In the genomic region with DNA sequence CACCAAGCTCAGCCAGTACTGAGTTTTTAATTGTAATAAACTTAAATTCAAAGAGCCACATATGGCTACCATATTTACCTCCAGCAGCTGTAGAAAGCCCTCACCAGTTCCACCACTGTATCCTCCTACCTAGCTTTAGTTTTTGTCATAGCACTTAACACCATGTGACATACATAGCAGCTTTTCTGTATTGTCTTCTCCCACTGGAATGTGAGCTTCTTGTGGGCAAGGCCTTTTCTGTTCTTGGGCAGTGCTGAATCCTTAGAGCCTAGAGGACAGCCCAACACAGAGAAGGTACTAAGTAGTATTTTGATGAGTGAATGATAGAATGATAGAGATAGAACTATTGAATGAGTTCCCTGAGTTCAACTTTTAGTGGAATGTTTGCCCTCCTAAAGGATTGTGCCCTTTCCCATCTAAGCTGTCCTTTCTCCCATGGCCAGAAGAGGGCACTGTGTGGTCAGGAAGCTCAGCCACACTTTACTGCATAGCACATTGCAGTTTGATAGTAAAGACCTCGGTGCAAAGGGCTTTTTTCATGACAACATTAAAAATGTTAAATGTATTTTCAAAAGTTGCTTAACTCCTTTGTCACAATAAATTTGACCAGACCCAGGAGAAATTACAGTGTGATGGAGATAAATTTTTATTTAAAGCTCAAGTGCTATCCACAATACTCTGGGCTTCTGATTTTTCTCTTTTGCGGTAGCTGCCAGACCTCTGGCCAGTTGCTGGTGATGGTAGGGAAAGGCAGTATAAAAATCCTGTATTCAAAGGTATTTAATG, we compare ENCODE assay signal across 8 cellular contexts.
A peak's percentile ranks its signal among the peaks of the same experiment; 100 is the strongest.
DNase-seq lines count a peak whose midpoint lies in the region; ATAC-seq, FAIRE-seq and TF ChIP-seq lines count a peak whose summit lies in the region.

No MANE protein-coding gene starts in this region.

- peak; percentile 26 for DNase-seq in CMK (ENCODE audit: low read depth)
- DNase-seq in HuH-7 (ENCODE audit: low spot score) = peak; percentile 64
- peak; percentile 39 for DNase-seq in RCC 7860 (ENCODE audit: low spot score)
- peak; percentile 55 to 61 for DNase-seq in activated T-cell treated with anti-CD3 and anti-CD28 coated beads, Interleukin-2, amount 50 U/mL, for 72 hours
- DNase-seq in fibroblast of the aortic adventitia (ENCODE audit: low read depth) = peak; percentile 68
- peak; percentile 51 to 85 for DNase-seq in tibial nerve (ENCODE audit: low spot score in 2 of 2)

- ATAC-seq in GM19452 (IDR thresholded peaks at IDR 0.05; ENCODE audit: unreplicated experiment) = peak; percentile 87
- ATAC-seq in activated T-cell treated with anti-CD3 and anti-CD28 coated beads, Interleukin-2, amount 50 U/mL, for 72 hours (replicated peaks in 1 of 2) = peak; percentile 77 to 82

- H3K27ac ChIP-seq in neutrophil (peak overlapping the region; percentile 47), tibial nerve (peak overlapping the region in 2 of 4 donors; percentile 63 to 71)

- no peaks in the 10 kb centered on the region for H3K4me1 ChIP-seq in neutrophil (ENCODE audit: control insufficient read depth in 1 of 2, insufficient read depth in 1 of 2, low read depth in 1 of 2, low read length in 1 of 2)
- peaks cover 0 to 10% (median 0%) of the 10 kb centered on the region in 4 donors for H3K4me1 ChIP-seq in tibial nerve

- TF ChIP-seq CTCF in fibroblast of the aortic adventitia (IDR thresholded peaks at IDR 0.05; ENCODE audit: insufficient read depth, low read length) (peak; percentile 97), neutrophil (IDR thresholded peaks at IDR 0.05) (peak; percentile 85), tibial nerve (IDR thresholded peaks at IDR 0.05) (peak; percentile 77 to 93 (median 87))

- H3K36me3 ChIP-seq in neutrophil (peaks cover 89% of the 10 kb centered on the region), tibial nerve (peaks cover 0 to 81% (median 3%) of the 10 kb centered on the region in 3 donors)

- no peaks in the 10 kb centered on the region for H3K9me3 Mint-ChIP-seq in activated T-cell treated with anti-CD3 and anti-CD28 coated beads, Interleukin-2, amount 50 U/mL, for 72 hours

- no peak overlapping the region for H3K4me3 Mint-ChIP-seq in activated T-cell treated with anti-CD3 and anti-CD28 coated beads, Interleukin-2, amount 50 U/mL, for 72 hours

- H3K36me3 Mint-ChIP-seq in activated T-cell treated with anti-CD3 and anti-CD28 coated beads, Interleukin-2, amount 50 U/mL, for 72 hours (ENCODE audit: insufficient read depth in 2 of 2) = no peaks in the 10 kb centered on the region

- no peaks in the 10 kb centered on the region for H3K27me3 Mint-ChIP-seq in activated T-cell treated with anti-CD3 and anti-CD28 coated beads, Interleukin-2, amount 50 U/mL, for 72 hours (ENCODE audit: low read depth)

- H3K27me3 ChIP-seq in neutrophil (no peaks in the 10 kb centered on the region), tibial nerve (no peaks in the 10 kb centered on the region)

- H3K9me3 ChIP-seq in neutrophil (no peaks in the 10 kb centered on the region), tibial nerve (no peaks in the 10 kb centered on the region)

- no peak overlapping the region for H3K4me3 ChIP-seq in fibroblast of the aortic adventitia (ENCODE audit: low read depth, low read length)
- no peak overlapping the region for H3K4me3 ChIP-seq in neutrophil (ENCODE audit: low read depth in 1 of 2, low read length in 1 of 2)
- no peak overlapping the region for H3K4me3 ChIP-seq in tibial nerve

- H3K4me1 Mint-ChIP-seq in activated T-cell treated with anti-CD3 and anti-CD28 coated beads, Interleukin-2, amount 50 U/mL, for 72 hours (ENCODE audit: low read depth) = peaks cover 5% of the 10 kb centered on the region

- TF ChIP-seq EP300 in tibial nerve (IDR thresholded peaks at IDR 0.05) = peak in 1 of 2 donors; percentile 67

- H3K27ac Mint-ChIP-seq in activated T-cell treated with anti-CD3 and anti-CD28 coated beads, Interleukin-2, amount 50 U/mL, for 72 hours = no peak overlapping the region

- 40 to 48% methylated on average over 2 of the region's 2 CpGs for WGBS in tibial nerve, 2 donors

- no peak for TF ChIP-seq POLR2A in tibial nerve (IDR thresholded peaks at IDR 0.05)

- FAIRE-seq in RCC 7860 (lab: Jason Lieb, UNC) = peak; percentile 83
